ENCODE assay signal across 9 cellular contexts in the genomic region with DNA sequence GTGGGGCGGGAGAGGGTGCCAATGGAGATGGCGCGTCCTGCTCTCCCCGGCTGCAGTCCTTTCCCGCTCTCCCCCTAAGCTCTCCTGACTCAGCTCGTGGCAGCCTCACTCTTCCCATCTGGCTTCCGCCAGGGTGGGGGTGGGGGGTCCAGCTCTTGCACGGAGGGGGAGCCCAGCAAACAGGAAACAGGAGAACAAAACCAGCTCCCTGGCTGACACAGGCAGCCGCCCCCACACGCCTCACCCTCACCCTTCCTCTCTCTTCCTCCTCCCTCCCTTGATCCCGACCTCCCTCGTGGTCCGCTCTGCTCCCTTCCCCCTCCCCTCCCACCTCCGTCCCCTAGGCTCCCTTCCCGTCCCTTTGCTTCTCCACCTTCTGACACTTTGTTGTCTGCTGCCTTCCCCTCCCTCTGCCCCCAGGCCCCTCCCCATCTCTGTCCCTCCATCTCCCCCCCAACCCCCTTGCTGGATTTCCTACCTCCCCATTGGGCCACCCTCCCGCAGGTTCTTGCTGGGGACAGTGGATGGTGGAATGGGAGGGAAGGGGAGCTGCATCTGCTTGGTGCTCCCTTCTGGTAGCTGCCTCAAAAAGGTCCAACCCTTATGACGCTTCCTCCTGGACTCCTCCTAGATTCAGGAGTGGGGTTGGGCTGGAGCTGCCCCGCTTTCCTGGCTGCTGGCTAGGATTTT. TPM values are rescaled to one million over a fixed set of nuclear protein-coding genes. Genes with fewer than 3 reads are reported as not detected.
DNase-seq lines count a peak whose midpoint lies in the region; FAIRE-seq and TF ChIP-seq lines count a peak whose summit lies in the region.
"Had no signal": no experiment of that assay in that cellular context is flagged by ENCODE, and none has a peak within 500 bp of the region (broad histone marks: within the 10 kb centered on the region; RNA-seq: fewer than 3 reads in every experiment).

No MANE protein-coding gene starts in this region.

- H3K36me3 ChIP-seq in endothelial cell of umbilical vein (ENCODE audit: control insufficient read depth in 2 of 2, extremely low read depth in 1 of 2, insufficient read depth in 2 of 2, low read length in 2 of 2) (no peaks in the 10 kb centered on the region), muscle layer of duodenum (ENCODE audit: control insufficient read depth in 1 of 2, insufficient read depth in 2 of 2, low read length in 2 of 2) (no peaks in the 10 kb centered on the region)

- H3K79me2 ChIP-seq in endothelial cell of umbilical vein (ENCODE audit: control insufficient read depth, insufficient read depth, low read length): peaks cover 75% of the 10 kb centered on the region

- H3K9me3 ChIP-seq in endothelial cell of umbilical vein (replicated peaks; ENCODE audit: control insufficient read depth, insufficient read depth, low read length): no peaks in the 10 kb centered on the region
- H3K9me3 ChIP-seq in muscle layer of duodenum (ENCODE audit: control insufficient read depth in 1 of 2, low read length in 2 of 2): no peaks in the 10 kb centered on the region

- H3K4me1 ChIP-seq in endothelial cell of umbilical vein (ENCODE audit: control insufficient read depth, extremely low read depth, insufficient read depth, low read length) (peaks cover 76% of the 10 kb centered on the region), muscle layer of duodenum (ENCODE audit: control insufficient read depth in 1 of 2, insufficient read depth in 2 of 2, low read length in 2 of 2) (peaks cover 12 to 57% of the 10 kb centered on the region in 2 donors)

- TF ChIP-seq POLR2A in endothelial cell of umbilical vein (IDR thresholded peaks at IDR 0.05; ENCODE audit: low read depth, low read length): peak; percentile 78

- BruUV-seq in endothelial cell of umbilical vein (replicated peaks; lab: Mats Ljungman, UMichigan): no TSS peak

- TF ChIP-seq CTCF in endothelial cell of umbilical vein (IDR thresholded peaks at IDR 0.05; ENCODE audit: extremely low read depth in 1 of 2, insufficient read depth in 1 of 2, low read depth in 1 of 2, low read length in 2 of 2): no peak

- dilution Hi-C loops in endothelial cell of umbilical vein (cut with MboI; ENCODE audit: extremely low pct_ligation_motif_present, low sequenced_read_pairs): no loop called here

- CTCF ChIA-PET in endothelial cell of umbilical vein (lab: Charles Lee): interaction anchor here (0.8 to 3.0 kb wide), 11 partner anchors 8 to 103 kb away, joined by 3 to 20 read pairs (median 5); a partner anchor contains a TSS

- H3K27ac ChIP-seq in endothelial cell of umbilical vein (ENCODE audit: insufficient read depth, low read depth, low read length) (peak overlapping the region; percentile 94), muscle layer of duodenum (ENCODE audit: low read length) (peak overlapping the region; percentile 63)

- H3K27me3 ChIP-seq in endothelial cell of umbilical vein (ENCODE audit: control insufficient read depth in 2 of 2, insufficient read depth in 2 of 2, low read length in 2 of 2): no peaks in the 10 kb centered on the region
- no peaks in the 10 kb centered on the region for H3K27me3 ChIP-seq in muscle layer of duodenum (ENCODE audit: low read depth, low read length)

- H3K4me2 ChIP-seq in endothelial cell of umbilical vein (ENCODE audit: insufficient read depth, low read length): peak overlapping the region; percentile 68

- peak overlapping the region; percentile 83 for H3K9ac ChIP-seq in endothelial cell of umbilical vein (replicated peaks; ENCODE audit: extremely low read depth, insufficient read depth, low read length)

- H3K9me1 ChIP-seq in endothelial cell of umbilical vein (replicated peaks; ENCODE audit: control insufficient read depth, extremely low read depth, insufficient read depth, low read length): no peaks in the 10 kb centered on the region

- DNase-seq in AG08395 (ENCODE audit: low spot score) (peak; percentile 94), NCI-H82 treated with DMSO at 0.1 percent for 48 hours (lab: John Stamatoyannopoulos, UW; ENCODE audit: unreplicated experiment) (peak; percentile 61), endothelial cell of umbilical vein (ENCODE audit: low read depth, low spot score) (peak; percentile 95), NCI-H1092 treated with DMSO at 0.1 percent for 48 hours (lab: John Stamatoyannopoulos, UW) (no peak), NCI-H1436 treated with DMSO at 0.1 percent for 48 hours (lab: John Stamatoyannopoulos, UW) (no peak)
- no peak for DNase-seq in activated T-cell treated with anti-CD3 and anti-CD28 coated beads, Interleukin-2, amount 50 U/mL, for 1 hour
- DNase-seq in stimulated activated CD4-positive, alpha-beta T cell treated with anti-CD3 and anti-CD28 coated beads, Interleukin-4, amount 100 ng/mL, for 24 hours: no peak
- DNase-seq: Karpas-422 had no signal

- intact Hi-C loops in endothelial cell of umbilical vein (cut with micrococcal nuclease): loop anchor here (1.0 kb wide), 3 partner anchors 12 to 27 kb away; no protein-coding TSS in a partner anchor

- no peaks in the 10 kb centered on the region for H4K20me1 ChIP-seq in endothelial cell of umbilical vein (replicated peaks; ENCODE audit: control insufficient read depth, extremely low read depth, insufficient read depth, low read length)

- H3K4me3 ChIP-seq in endothelial cell of umbilical vein (replicated peaks in 1 of 3; ENCODE audit: insufficient read depth in 1 of 3, low read depth in 1 of 3, low read length in 3 of 3) (peak overlapping the region in 2 of 3 experiments; percentile 21 to 39), muscle layer of duodenum (ENCODE audit: low read depth in 1 of 2, low read length in 2 of 2) (no peak overlapping the region)

- POLR2A ChIA-PET in endothelial cell of umbilical vein (lab: Charles Lee): interaction anchor here (0.7 to 1.9 kb wide), 3 partner anchors 13 to 1501 kb away, joined by 3 to 11 read pairs (median 3); no protein-coding TSS in a partner anchor

- FAIRE-seq in endothelial cell of umbilical vein (lab: Jason Lieb, UNC): no peak

- H2AFZ ChIP-seq in endothelial cell of umbilical vein (ENCODE audit: low read depth, low read length): no peak overlapping the region

TF ChIP-seq in endothelial cell of umbilical vein, 7 proteins besides CTCF, POLR2A, EP300 and RAD21:
- TF ChIP-seq EZH2 (IDR thresholded peaks at IDR 0.05; ENCODE audit: borderline replicate concordance, low read depth, low read length, severe bottlenecking) (no peak), MYC (IDR thresholded peaks at IDR 0.05; ENCODE audit: low read depth, low read length) (peak; percentile 97), GATA2 (IDR thresholded peaks at IDR 0.05; ENCODE audit: insufficient read depth, insufficient read length, low read depth, low read length) (no peak), JUN (IDR thresholded peaks at IDR 0.05; ENCODE audit: borderline replicate concordance, insufficient read depth, insufficient read length, low read depth) (no peak), FOS (IDR thresholded peaks at IDR 0.05; ENCODE audit: borderline replicate concordance, insufficient read depth, low read length) (peak; percentile 72), POLR2AphosphoS5 (IDR thresholded peaks at IDR 0.05; ENCODE audit: insufficient read depth, low read depth, low read length) (peak; percentile 95)
- TF ChIP-seq, protein P1, sequence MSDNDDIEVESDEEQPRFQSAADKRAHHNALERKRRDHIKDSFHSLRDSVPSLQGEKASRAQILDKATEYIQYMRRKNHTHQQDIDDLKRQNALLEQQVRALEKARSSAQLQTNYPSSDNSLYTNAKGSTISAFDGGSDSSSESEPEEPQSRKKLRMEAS (IDR thresholded peaks at IDR 0.05; ENCODE audit: insufficient read depth, insufficient read length): peak; percentile 30
TF ChIP-seq in endothelial cell of umbilical vein: peak in this region for 4.

RNA-seq across cellular contexts. Expression of a gene that starts 23.7 kb away (rescaled TPM):
- 152 and 190 TPM in 2 replicates for total RNA-seq in endothelial cell of umbilical vein
- polyA plus RNA-seq in endothelial cell of umbilical vein: 22.3 and 25.4 TPM in 2 replicates
- polyA plus RNA-seq in endothelial cell of umbilical vein (2011; cell fraction: cytosol; rRNA removed): 22.9 and 25.3 TPM in 2 replicates
- 53.1 and 59.2 TPM in 2 replicates for polyA plus RNA-seq in endothelial cell of umbilical vein (2011; cell fraction: nucleus; rRNA removed)
- 49.6 and 59.2 TPM in 2 replicates for polyA plus RNA-seq in endothelial cell of umbilical vein (2012)
- polyA minus RNA-seq in endothelial cell of umbilical vein: 42.0 and 76.2 TPM in 2 replicates
- polyA minus RNA-seq in endothelial cell of umbilical vein (2011; cell fraction: cytosol; rRNA and poly(A)+ RNA removed): 23.5 TPM
- 63.5 and 75.4 TPM in 2 replicates for polyA minus RNA-seq in endothelial cell of umbilical vein (2011; cell fraction: nucleus; rRNA and poly(A)+ RNA removed)

Comparison
In these comparisons a context has a peak if more than half of its experiments do, and no peak if none do; other contexts are left out.
1. DNase-seq: peak in AG08395 (single experiment), NCI-H82 treated with DMSO at 0.1 percent for 48 hours (single experiment) and endothelial cell of umbilical vein (single experiment); none in NCI-H1092 treated with DMSO at 0.1 percent for 48 hours (single experiment), activated T-cell treated with anti-CD3 and anti-CD28 coated beads, Interleukin-2, amount 50 U/mL, for 1 hour (single experiment), NCI-H1436 treated with DMSO at 0.1 percent for 48 hours (single experiment) and stimulated activated CD4-positive, alpha-beta T cell treated with anti-CD3 and anti-CD28 coated beads, Interleukin-4, amount 100 ng/mL, for 24 hours (single experiment).
2. H3K4me3 ChIP-seq: peak in endothelial cell of umbilical vein (2 of 3); none in muscle layer of duodenum (0 of 2).